ENCODE assay signal across 1 cellular context in genomic region chr5:87243161-87243877, GRCh38.
TF ChIP-seq lines count a peak whose summit lies in the region.

No MANE protein-coding gene starts in this region.

TF ChIP-seq in GM12878, 131 proteins besides CTCF, POLR2A, EP300 and RAD21 (continued from another document):
- TF ChIP-seq SPI1 (IDR thresholded peaks at IDR 0.05; ENCODE audit: borderline replicate concordance, insufficient read depth, low read depth, low read length) = peak; percentile 26; the same call in 1 of the 2 replicates
